ENCODE assay signal across 28 cellular contexts in the genomic region with DNA sequence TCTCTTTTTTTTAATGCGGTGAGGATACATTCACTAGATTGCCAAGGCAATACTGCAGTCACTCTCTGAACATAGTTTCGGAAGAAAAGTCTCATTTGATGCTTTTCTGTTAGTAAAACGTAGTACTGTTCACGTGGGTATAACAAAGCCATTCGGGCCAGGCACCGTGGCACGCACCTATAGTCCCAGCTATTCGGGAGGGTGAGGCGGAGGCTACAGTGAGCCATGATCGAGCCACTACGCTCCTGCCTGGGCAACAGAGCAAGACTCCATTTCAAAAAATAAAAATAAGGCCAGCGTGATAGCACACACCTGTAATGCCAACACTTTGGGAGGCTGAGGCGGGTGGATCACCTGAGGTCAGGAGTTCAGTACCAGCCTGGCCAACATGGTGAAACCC.
"Had no signal": no experiment of that assay in that cellular context is flagged by ENCODE, and none has a peak within 500 bp of the region (broad histone marks: within the 10 kb centered on the region; RNA-seq: fewer than 3 reads in every experiment).

No MANE protein-coding gene starts in this region.

- DNase-seq: activated CD4-positive, alpha-beta T cell treated with anti-CD3 and anti-CD28 coated beads for 4 hours; activated CD4-positive, alpha-beta T cell treated with anti-CD3 and anti-CD28 coated beads, Interleukin-2, amount 50 U/mL, for 4 hours; activated naive CD4-positive, alpha-beta T cell treated with Interleukin-2 at 50 U/mL for 16 hours; activated T-cell treated with anti-CD3 and anti-CD28 coated beads for 4 hours; activated T-cell treated with anti-CD3 and anti-CD28 coated beads, Interleukin-2, amount 50 U/mL, for 72 hours; adrenal gland; aorta; brain microvascular endothelial cell; cortex of kidney; effector memory CD8-positive, alpha-beta T cell; erythroblast; head of caudate nucleus; hippocampal formation; left colon; retina; sigmoid colon; small intestine; stimulated activated CD4-positive, alpha-beta T cell treated with anti-CD3 and anti-CD28 coated beads, Interleukin-1b, Interleukin-23, amount 100 ng/mL, for 48 hours; stimulated activated CD4-positive, alpha-beta T cell treated with anti-CD3 and anti-CD28 coated beads, Interleukin-4, amount 100 ng/mL, for 4 hours; stimulated activated CD8-positive, alpha-beta memory T cell treated with anti-CD3 and anti-CD28 coated beads, Interleukin-4, amount 100 ng/mL, for 48 hours; stimulated activated naive CD4-positive, alpha-beta T cell; tibial artery; upper lobe of right lung had no signal

- H3K9me3 Mint-ChIP-seq: activated T-cell treated with anti-CD3 and anti-CD28 coated beads, Interleukin-2, amount 50 U/mL, for 72 hours; effector memory CD8-positive, alpha-beta T cell; T-helper 2 cell treated with Interferon-gamma antibody and Interleukin-4, amounts not matched to agents 5 μg/mL and 100 μg/mL, for 36 hours had no signal

- H3K9me3 ChIP-seq: adrenal gland, pancreas, prostate gland, sigmoid colon, suprapubic skin, tibial artery, upper lobe of right lung had no signal

- H3K4me1 ChIP-seq: adrenal gland, pancreas, prostate gland, sigmoid colon, tibial artery, upper lobe of right lung had no signal

- H3K27ac Mint-ChIP-seq: activated naive CD8-positive, alpha-beta T cell; activated T-cell treated with anti-CD3 and anti-CD28 coated beads, Interleukin-2, amount 50 U/mL, for 72 hours; effector memory CD8-positive, alpha-beta T cell; T-helper 2 cell treated with Interferon-gamma antibody and Interleukin-4, amounts not matched to agents 5 μg/mL and 100 μg/mL, for 36 hours had no signal

- H3K4me3 ChIP-seq: adrenal gland, pancreas, prostate gland, sigmoid colon, suprapubic skin, tibial artery, upper lobe of right lung had no signal

- H3K4me3 Mint-ChIP-seq: activated naive CD8-positive, alpha-beta T cell; activated T-cell treated with anti-CD3 and anti-CD28 coated beads, Interleukin-2, amount 50 U/mL, for 72 hours; effector memory CD8-positive, alpha-beta T cell; T-helper 2 cell treated with Interferon-gamma antibody and Interleukin-4, amounts not matched to agents 5 μg/mL and 100 μg/mL, for 36 hours had no signal

- H3K36me3 ChIP-seq: adrenal gland, pancreas, prostate gland, sigmoid colon, tibial artery, upper lobe of right lung had no signal

- H3K27ac ChIP-seq: adrenal gland, brain microvascular endothelial cell, pancreas, prostate gland, sigmoid colon, suprapubic skin, tibial artery, upper lobe of right lung had no signal

- H3K27me3 Mint-ChIP-seq: activated naive CD8-positive, alpha-beta T cell; effector memory CD8-positive, alpha-beta T cell had no signal

- ATAC-seq: activated T-cell treated with anti-CD3 and anti-CD28 coated beads, Interleukin-2, amount 50 U/mL, for 72 hours; effector memory CD8-positive, alpha-beta T cell; left colon; pancreas; upper lobe of right lung had no signal

- H3K27me3 ChIP-seq: adrenal gland, brain microvascular endothelial cell, pancreas, sigmoid colon, suprapubic skin, tibial artery, upper lobe of right lung had no signal
